ENCODE assay signal across 19 cellular contexts in genomic region chr6:85684125-85684808, GRCh38.
"Had no signal": no experiment of that assay in that cellular context is flagged by ENCODE, and none has a peak within 500 bp of the region (broad histone marks: within the 10 kb centered on the region; RNA-seq: fewer than 3 reads in every experiment).

No MANE protein-coding gene starts in this region.

- H3K36me3 ChIP-seq: heart left ventricle, tibial nerve, uterus had no signal

- H3K9me3 ChIP-seq: heart left ventricle, tibial nerve, uterus had no signal

- H3K27me3 ChIP-seq: dorsolateral prefrontal cortex, heart left ventricle, tibial nerve, uterus had no signal

- DNase-seq: activated B cell treated with CpG ODN at 0.5 μM for 24 hours; activated CD4-positive, alpha-beta memory T cell treated with anti-CD3 and anti-CD28 coated beads for 36 hours; activated CD4-positive, alpha-beta T cell treated with anti-CD3 and anti-CD28 coated beads for 4 hours; activated CD8-positive, alpha-beta memory T cell treated with anti-CD3 and anti-CD28 coated beads, Interleukin-2, amount 10 ng/mL, durations not matched to agents 7 days and 5 days; activated naive CD4-positive, alpha-beta T cell; activated naive CD8-positive, alpha-beta T cell treated with anti-CD3 and anti-CD28 coated beads, Interleukin-2, amount 10 ng/mL, durations not matched to agents 7 days and 5 days; amygdala; dorsolateral prefrontal cortex; endodermal cell; heart left ventricle; left ventricle myocardium superior; naive B cell; right cardiac atrium; small intestine; stimulated activated CD4-positive, alpha-beta T cell treated with anti-CD3 and anti-CD28 coated beads, Interleukin-15, amount 100 ng/mL, for 24 hours; stimulated activated CD4-positive, alpha-beta T cell treated with anti-CD3 and anti-CD28 coated beads, Interleukin-2, amount 100 ng/mL, for 48 hours; uterus had no signal

- H3K4me3 ChIP-seq: dorsolateral prefrontal cortex, heart left ventricle, tibial nerve, uterus had no signal

- H3K4me1 ChIP-seq: uterus had no signal

- H3K27ac ChIP-seq: dorsolateral prefrontal cortex, heart left ventricle, tibial nerve, uterus had no signal

- ATAC-seq: activated CD8-positive, alpha-beta memory T cell treated with anti-CD3 and anti-CD28 coated beads, Interleukin-2, amount 10 ng/mL, durations not matched to agents 7 days and 5 days; activated T-helper 17 cell treated with anti-CD3 and anti-CD28 coated beads, Interleukin-2, amount 50 U/mL, for 72 hours; heart left ventricle; left ventricle myocardium superior; right cardiac atrium had no signal
